ENCODE assay signal across 8 cellular contexts in the genomic region with DNA sequence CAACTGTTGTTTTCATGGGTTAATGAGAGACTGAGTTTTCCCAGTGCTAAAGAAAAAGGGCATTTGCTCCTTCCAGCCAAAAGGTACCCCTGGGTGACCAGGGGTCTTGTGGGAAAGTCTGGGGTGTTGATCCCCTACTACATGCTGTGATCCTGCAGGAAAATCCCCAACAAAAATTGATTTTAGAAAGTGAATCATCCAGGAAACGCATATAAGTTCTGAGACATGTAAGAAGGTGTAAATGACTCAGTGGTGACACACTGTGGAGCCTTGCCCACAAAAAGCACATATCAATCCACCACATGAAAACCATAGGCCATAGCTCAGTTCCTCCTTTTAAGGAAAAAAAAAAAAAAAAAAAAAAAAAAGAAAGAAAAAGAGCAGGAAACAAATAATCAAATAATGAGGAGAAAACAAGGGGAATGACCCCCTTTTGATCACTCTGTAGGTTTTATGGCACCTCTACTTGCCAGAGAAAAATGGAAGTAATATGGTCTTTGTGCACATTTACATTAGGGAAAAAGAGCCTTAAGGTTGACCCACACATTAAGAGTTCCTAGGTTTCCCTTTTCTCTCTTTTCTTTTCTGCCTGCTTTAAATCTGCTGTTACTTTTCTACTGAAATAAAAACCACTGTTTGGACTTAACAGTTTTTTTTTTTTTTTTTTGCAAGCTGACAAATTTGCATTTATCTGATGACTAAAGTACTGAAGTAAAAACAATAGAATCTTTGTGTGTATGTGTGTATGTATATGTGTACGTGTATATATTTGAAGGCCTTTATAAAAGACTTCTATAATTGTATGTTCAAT.
A peak's percentile ranks its signal among the peaks of the same experiment; 100 is the strongest.
DNase-seq lines count a peak whose midpoint lies in the region; ATAC-seq, FAIRE-seq and TF ChIP-seq lines count a peak whose summit lies in the region.

No MANE protein-coding gene starts in this region.

- intact Hi-C loops in Calu3 (cut with micrococcal nuclease; ENCODE audit: unreplicated experiment): loop anchor here (5.0 kb wide), 1 partner anchor 40 kb away; no protein-coding TSS in a partner anchor

- no peak for FAIRE-seq in small intestine (lab: Jason Lieb, UNC)

- DNase-seq in Calu3 (peak; percentile 18), endothelial cell (ENCODE audit: low spot score) (no peak), Kasumi-1 (lab: John Stamatoyannopoulos, UW) (no peak), small intestine (no peak), T1000 (lab: John Stamatoyannopoulos, UW) (no peak)
- DNase-seq in activated naive CD8-positive, alpha-beta T cell treated with anti-CD3 and anti-CD28 coated beads for 36 hours: peak; percentile 25

- H3K27ac ChIP-seq in small intestine (ENCODE audit: low read depth in 1 of 2, low read length in 1 of 2): no peak overlapping the region

- no peak overlapping the region for H3K4me3 ChIP-seq in small intestine (ENCODE audit: low read depth in 1 of 2, low read length in 2 of 2)

- H3K36me3 ChIP-seq in small intestine (ENCODE audit: control insufficient read depth in 2 of 2, insufficient read depth in 2 of 2, low read length in 2 of 2): no peaks in the 10 kb centered on the region

- H3K36me3 Mint-ChIP-seq in Calu3 (ENCODE audit: insufficient read depth, unreplicated experiment) (no peaks in the 10 kb centered on the region), endothelial cell (ENCODE audit: low read depth, unreplicated experiment) (peaks cover 6% of the 10 kb centered on the region)
- H3K36me3 Mint-ChIP-seq in activated naive CD8-positive, alpha-beta T cell treated with anti-CD3 and anti-CD28 coated beads for 36 hours: no peaks in the 10 kb centered on the region

- H3K4me3 Mint-ChIP-seq in Calu3 (ENCODE audit: low read depth, unreplicated experiment) (no peak overlapping the region), endothelial cell (ENCODE audit: unreplicated experiment) (no peak overlapping the region)
- H3K4me3 Mint-ChIP-seq in activated naive CD8-positive, alpha-beta T cell treated with anti-CD3 and anti-CD28 coated beads for 36 hours: no peak overlapping the region

- no TSS peak for BruUV-seq in Calu3 (replicated peaks; lab: Mats Ljungman, UMichigan)

- no peaks in the 10 kb centered on the region for H3K4me1 Mint-ChIP-seq in Calu3 (ENCODE audit: low read depth, unreplicated experiment)
- peaks cover 11% of the 10 kb centered on the region for H3K4me1 Mint-ChIP-seq in activated naive CD8-positive, alpha-beta T cell treated with anti-CD3 and anti-CD28 coated beads for 36 hours
- peaks cover 6% of the 10 kb centered on the region for H3K4me1 Mint-ChIP-seq in endothelial cell (ENCODE audit: unreplicated experiment)

- H3K27me3 ChIP-seq in small intestine (ENCODE audit: control insufficient read depth in 2 of 2, insufficient read depth in 2 of 2, low read length in 2 of 2): no peaks in the 10 kb centered on the region

- no peaks in the 10 kb centered on the region for H3K4me1 ChIP-seq in small intestine (ENCODE audit: control insufficient read depth in 2 of 2, insufficient read depth in 1 of 2, low read depth in 1 of 2, low read length in 1 of 2)

- H3K9me3 ChIP-seq in small intestine (ENCODE audit: control insufficient read depth, low read depth): no peaks in the 10 kb centered on the region

- peak; percentile 100 for ATAC-seq in GM19395 (IDR thresholded peaks at IDR 0.05; ENCODE audit: unreplicated experiment)
- peak; percentile 99 for ATAC-seq in HG03378 (IDR thresholded peaks at IDR 0.05; ENCODE audit: unreplicated experiment)

- H3K9me3 Mint-ChIP-seq in Calu3 (ENCODE audit: low read depth, unreplicated experiment) (no peaks in the 10 kb centered on the region), endothelial cell (ENCODE audit: unreplicated experiment) (peaks cover 7% of the 10 kb centered on the region)
- no peaks in the 10 kb centered on the region for H3K9me3 Mint-ChIP-seq in activated naive CD8-positive, alpha-beta T cell treated with anti-CD3 and anti-CD28 coated beads for 36 hours

- whole genome bisulfite sequencing in small intestine, 3 donors: 37 to 76% (median 39%) methylated on average over 2 of the region's 2 CpGs

- CTCF ChIA-PET in Calu3 (lab: Charles Lee): interaction anchor here (0.6 kb wide), 3 partner anchors 43 to 257 kb away, joined by 3 to 5 read pairs (median 4); no protein-coding TSS in a partner anchor

- H3K27me3 Mint-ChIP-seq in Calu3 (ENCODE audit: unreplicated experiment) (peaks cover 7% of the 10 kb centered on the region), endothelial cell (ENCODE audit: unreplicated experiment) (peaks cover 2% of the 10 kb centered on the region)
- H3K27me3 Mint-ChIP-seq in activated naive CD8-positive, alpha-beta T cell treated with anti-CD3 and anti-CD28 coated beads for 36 hours: peaks cover 9% of the 10 kb centered on the region

- TF ChIP-seq CTCF in Calu3 (IDR thresholded peaks at IDR 0.05; ENCODE audit: unreplicated experiment) (no peak), endothelial cell (IDR thresholded peaks at IDR 0.05; ENCODE audit: unreplicated experiment) (no peak)

- H3K27ac Mint-ChIP-seq in Calu3 (ENCODE audit: unreplicated experiment): peak overlapping the region; percentile 48
- H3K27ac Mint-ChIP-seq in activated naive CD8-positive, alpha-beta T cell treated with anti-CD3 and anti-CD28 coated beads for 36 hours: no peak overlapping the region
- no peak overlapping the region for H3K27ac Mint-ChIP-seq in endothelial cell (ENCODE audit: unreplicated experiment)

Comparison
In these comparisons a context has a peak if more than half of its experiments do, and no peak if none do; other contexts are left out.
1. DNase-seq: peak in Calu3 (single experiment) and activated naive CD8-positive, alpha-beta T cell treated with anti-CD3 and anti-CD28 coated beads for 36 hours (single experiment); none in endothelial cell (single experiment), Kasumi-1 (0 of 2), small intestine (single experiment) and T1000 (single experiment).